In genomic region chr1:16018308-16018707, GRCh38 we compare ENCODE assay signal across 1 cellular context.
TF ChIP-seq lines count a peak whose summit lies in the region.

No MANE protein-coding gene starts in this region.

TF ChIP-seq in K562, 482 proteins besides CTCF, POLR2A, EP300 and RAD21:
- TF ChIP-seq SRSF3 (IDR thresholded peaks at IDR 0.05; ENCODE audit: insufficient read depth, low read length): no peak
- TF ChIP-seq MAZ (CRISPR knock-in tag; conservative IDR thresholded peaks at IDR 0.05 in 1 of 2, IDR thresholded peaks at IDR 0.05 in 1 of 2): no peak
- no peak for TF ChIP-seq EHMT2 (IDR thresholded peaks at IDR 0.05)
- TF ChIP-seq NFRKB (IDR thresholded peaks at IDR 0.05; ENCODE audit: low read depth): no peak
- TF ChIP-seq ZNF124 (CRISPR knock-in tag; IDR thresholded peaks at IDR 0.05): no peak
- TF ChIP-seq, protein P1, sequence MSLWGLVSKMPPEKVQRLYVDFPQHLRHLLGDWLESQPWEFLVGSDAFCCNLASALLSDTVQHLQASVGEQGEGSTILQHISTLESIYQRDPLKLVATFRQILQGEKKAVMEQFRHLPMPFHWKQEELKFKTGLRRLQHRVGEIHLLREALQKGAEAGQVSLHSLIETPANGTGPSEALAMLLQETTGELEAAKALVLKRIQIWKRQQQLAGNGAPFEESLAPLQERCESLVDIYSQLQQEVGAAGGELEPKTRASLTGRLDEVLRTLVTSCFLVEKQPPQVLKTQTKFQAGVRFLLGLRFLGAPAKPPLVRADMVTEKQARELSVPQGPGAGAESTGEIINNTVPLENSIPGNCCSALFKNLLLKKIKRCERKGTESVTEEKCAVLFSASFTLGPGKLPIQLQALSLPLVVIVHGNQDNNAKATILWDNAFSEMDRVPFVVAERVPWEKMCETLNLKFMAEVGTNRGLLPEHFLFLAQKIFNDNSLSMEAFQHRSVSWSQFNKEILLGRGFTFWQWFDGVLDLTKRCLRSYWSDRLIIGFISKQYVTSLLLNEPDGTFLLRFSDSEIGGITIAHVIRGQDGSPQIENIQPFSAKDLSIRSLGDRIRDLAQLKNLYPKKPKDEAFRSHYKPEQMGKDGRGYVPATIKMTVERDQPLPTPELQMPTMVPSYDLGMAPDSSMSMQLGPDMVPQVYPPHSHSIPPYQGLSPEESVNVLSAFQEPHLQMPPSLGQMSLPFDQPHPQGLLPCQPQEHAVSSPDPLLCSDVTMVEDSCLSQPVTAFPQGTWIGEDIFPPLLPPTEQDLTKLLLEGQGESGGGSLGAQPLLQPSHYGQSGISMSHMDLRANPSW (CRISPR knock-in tag; IDR thresholded peaks at IDR 0.05): no peak
- TF ChIP-seq ZMIZ1 (IDR thresholded peaks at IDR 0.05; ENCODE audit: low read depth in 2 of 2, low read length in 2 of 2): no peak
- TF ChIP-seq, protein P2, sequence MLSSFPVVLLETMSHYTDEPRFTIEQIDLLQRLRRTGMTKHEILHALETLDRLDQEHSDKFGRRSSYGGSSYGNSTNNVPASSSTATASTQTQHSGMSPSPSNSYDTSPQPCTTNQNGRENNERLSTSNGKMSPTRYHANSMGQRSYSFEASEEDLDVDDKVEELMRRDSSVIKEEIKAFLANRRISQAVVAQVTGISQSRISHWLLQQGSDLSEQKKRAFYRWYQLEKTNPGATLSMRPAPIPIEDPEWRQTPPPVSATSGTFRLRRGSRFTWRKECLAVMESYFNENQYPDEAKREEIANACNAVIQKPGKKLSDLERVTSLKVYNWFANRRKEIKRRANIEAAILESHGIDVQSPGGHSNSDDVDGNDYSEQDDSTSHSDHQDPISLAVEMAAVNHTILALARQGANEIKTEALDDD (IDR thresholded peaks at IDR 0.05): no peak
- TF ChIP-seq, protein P3, sequence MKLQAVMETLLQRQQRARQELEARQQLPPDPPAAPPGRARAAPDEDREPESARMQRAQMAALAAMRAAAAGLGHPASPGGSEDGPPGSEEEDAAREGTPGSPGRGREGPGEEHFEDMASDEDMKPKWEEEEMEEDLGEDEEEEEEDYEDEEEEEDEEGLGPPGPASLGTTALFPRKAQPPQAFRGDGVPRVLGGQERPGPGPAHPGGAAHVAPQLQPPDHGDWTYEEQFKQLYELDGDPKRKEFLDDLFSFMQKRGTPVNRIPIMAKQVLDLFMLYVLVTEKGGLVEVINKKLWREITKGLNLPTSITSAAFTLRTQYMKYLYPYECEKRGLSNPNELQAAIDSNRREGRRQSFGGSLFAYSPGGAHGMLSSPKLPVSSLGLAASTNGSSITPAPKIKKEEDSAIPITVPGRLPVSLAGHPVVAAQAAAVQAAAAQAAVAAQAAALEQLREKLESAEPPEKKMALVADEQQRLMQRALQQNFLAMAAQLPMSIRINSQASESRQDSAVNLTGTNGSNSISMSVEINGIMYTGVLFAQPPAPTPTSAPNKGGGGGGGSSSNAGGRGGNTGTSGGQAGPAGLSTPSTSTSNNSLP (IDR thresholded peaks at IDR 0.05; ENCODE audit: borderline replicate concordance, low read depth, low read length): no peak
- no peak for TF ChIP-seq SMC3 (conservative IDR thresholded peaks at IDR 0.05; ENCODE audit: insufficient read depth, low read depth, low read length)
- no peak for TF ChIP-seq ARNT (IDR thresholded peaks at IDR 0.05)
- TF ChIP-seq, protein P4, sequence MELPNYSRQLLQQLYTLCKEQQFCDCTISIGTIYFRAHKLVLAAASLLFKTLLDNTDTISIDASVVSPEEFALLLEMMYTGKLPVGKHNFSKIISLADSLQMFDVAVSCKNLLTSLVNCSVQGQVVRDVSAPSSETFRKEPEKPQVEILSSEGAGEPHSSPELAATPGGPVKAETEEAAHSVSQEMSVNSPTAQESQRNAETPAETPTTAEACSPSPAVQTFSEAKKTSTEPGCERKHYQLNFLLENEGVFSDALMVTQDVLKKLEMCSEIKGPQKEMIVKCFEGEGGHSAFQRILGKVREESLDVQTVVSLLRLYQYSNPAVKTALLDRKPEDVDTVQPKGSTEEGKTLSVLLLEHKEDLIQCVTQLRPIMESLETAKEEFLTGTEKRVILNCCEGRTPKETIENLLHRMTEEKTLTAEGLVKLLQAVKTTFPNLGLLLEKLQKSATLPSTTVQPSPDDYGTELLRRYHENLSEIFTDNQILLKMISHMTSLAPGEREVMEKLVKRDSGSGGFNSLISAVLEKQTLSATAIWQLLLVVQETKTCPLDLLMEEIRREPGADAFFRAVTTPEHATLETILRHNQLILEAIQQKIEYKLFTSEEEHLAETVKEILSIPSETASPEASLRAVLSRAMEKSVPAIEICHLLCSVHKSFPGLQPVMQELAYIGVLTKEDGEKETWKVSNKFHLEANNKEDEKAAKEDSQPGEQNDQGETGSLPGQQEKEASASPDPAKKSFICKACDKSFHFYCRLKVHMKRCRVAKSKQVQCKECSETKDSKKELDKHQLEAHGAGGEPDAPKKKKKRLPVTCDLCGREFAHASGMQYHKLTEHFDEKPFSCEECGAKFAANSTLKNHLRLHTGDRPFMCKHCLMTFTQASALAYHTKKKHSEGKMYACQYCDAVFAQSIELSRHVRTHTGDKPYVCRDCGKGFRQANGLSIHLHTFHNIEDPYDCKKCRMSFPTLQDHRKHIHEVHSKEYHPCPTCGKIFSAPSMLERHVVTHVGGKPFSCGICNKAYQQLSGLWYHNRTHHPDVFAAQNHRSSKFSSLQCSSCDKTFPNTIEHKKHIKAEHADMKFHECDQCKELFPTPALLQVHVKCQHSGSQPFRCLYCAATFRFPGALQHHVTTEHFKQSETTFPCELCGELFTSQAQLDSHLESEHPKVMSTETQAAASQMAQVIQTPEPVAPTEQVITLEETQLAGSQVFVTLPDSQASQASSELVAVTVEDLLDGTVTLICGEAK (IDR thresholded peaks at IDR 0.05): no peak
- TF ChIP-seq, protein P4 (CRISPR knock-in tag; IDR thresholded peaks at IDR 0.05): no peak
